In the genomic region with DNA sequence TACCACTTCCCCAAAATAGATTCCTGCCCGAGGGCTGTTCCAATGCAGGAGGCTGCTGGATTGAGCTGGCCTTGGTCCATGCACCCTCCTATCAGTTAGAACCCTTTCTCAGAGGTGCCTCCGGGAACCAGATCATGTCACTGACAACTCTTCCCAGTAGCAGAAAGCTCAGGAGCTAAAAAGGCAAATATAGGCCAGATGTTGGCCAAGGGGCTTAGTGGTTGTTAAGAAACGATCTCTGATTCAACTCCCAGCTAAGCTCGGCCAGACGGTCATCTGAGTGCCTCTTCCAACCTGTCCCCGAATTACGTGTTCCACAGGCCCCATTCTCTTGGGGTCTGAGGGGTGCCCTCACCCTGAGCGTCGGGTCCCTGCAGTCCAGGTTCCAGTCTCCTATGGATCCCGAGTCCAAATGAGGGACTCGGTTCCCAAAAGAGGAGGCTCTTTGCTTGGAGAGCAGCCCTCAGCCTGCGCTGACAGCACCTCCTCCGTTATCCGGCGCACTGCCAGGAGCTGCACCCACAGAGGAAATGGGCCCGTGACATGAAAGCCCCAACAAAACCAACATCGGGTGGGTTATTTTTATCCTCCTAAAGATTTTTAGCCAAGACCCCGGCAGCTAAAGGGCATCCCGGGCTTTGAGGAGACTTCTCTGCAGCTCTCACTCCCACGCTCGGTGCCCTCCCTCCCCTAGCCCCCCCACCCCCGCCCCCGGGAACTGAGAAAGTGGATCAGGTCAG, we compare ENCODE assay signal across 7 cellular contexts.
A peak's percentile ranks its signal among the peaks of the same experiment; 100 is the strongest.
DNase-seq lines count a peak whose midpoint lies in the region; ATAC-seq and TF ChIP-seq lines count a peak whose summit lies in the region.

No MANE protein-coding gene starts in this region.

- no peak for TF ChIP-seq CTCF in WTC11 (IDR thresholded peaks at IDR 0.05)

- CTCF ChIA-PET in WTC11 (lab: Charles Lee): interaction anchor here (1.0 kb wide), 1 partner anchor 12 kb away, joined by 3 read pairs; no protein-coding TSS in a partner anchor

- no peak overlapping the region for H3K4me3 Mint-ChIP-seq in WTC11
- peak overlapping the region; percentile 68 to 84 for H3K4me3 Mint-ChIP-seq in effector memory CD8-positive, alpha-beta T cell

- POLR2A ChIA-PET in WTC11 (lab: Charles Lee): no interaction called here

- H3K36me3 Mint-ChIP-seq in WTC11: no peaks in the 10 kb centered on the region
- H3K36me3 Mint-ChIP-seq in effector memory CD8-positive, alpha-beta T cell (ENCODE audit: insufficient read depth): peaks cover 9% of the 10 kb centered on the region

- ATAC-seq in HG02678 (IDR thresholded peaks at IDR 0.05; ENCODE audit: unreplicated experiment) (peak; percentile 38), WTC11 (no peak), HG03442 (IDR thresholded peaks at IDR 0.05; ENCODE audit: unreplicated experiment) (no peak)
- ATAC-seq in effector memory CD8-positive, alpha-beta T cell (replicated peaks): peak; percentile 74

- H3K4me1 Mint-ChIP-seq in WTC11: peaks cover 69% of the 10 kb centered on the region
- peaks cover 30 to 35% of the 10 kb centered on the region in 2 donors for H3K4me1 Mint-ChIP-seq in effector memory CD8-positive, alpha-beta T cell (ENCODE audit: low read depth in 2 of 2)

- no peaks in the 10 kb centered on the region for H3K27me3 Mint-ChIP-seq in WTC11 (ENCODE audit: low read depth)
- H3K27me3 Mint-ChIP-seq in effector memory CD8-positive, alpha-beta T cell: no peaks in the 10 kb centered on the region

- DNase-seq in WTC11 (ENCODE audit: low spot score) (no peak), NCI-H146 treated with DMSO at 0.1 percent for 48 hours (lab: John Stamatoyannopoulos, UW; ENCODE audit: unreplicated experiment) (no peak)
- DNase-seq in effector memory CD8-positive, alpha-beta T cell: peak; percentile 53 to 58 (median 57)
- peak; percentile 45 for DNase-seq in stimulated activated CD4-positive, alpha-beta T cell treated with anti-CD3 and anti-CD28 coated beads, Interleukin-4, amount 100 ng/mL, for 24 hours
- no peak for DNase-seq in activated CD4-positive, CD25-positive, alpha-beta regulatory T cell (lab: John Stamatoyannopoulos, UW)

- H3K9me3 Mint-ChIP-seq in WTC11: no peaks in the 10 kb centered on the region
- no peaks in the 10 kb centered on the region for H3K9me3 Mint-ChIP-seq in effector memory CD8-positive, alpha-beta T cell

- peak overlapping the region; percentile 68 for H3K27ac Mint-ChIP-seq in WTC11
- H3K27ac Mint-ChIP-seq in effector memory CD8-positive, alpha-beta T cell: peak overlapping the region in 1 of 2 donors; percentile 79

TF ChIP-seq in WTC11, 78 proteins besides CTCF, POLR2A, EP300 and RAD21 (continues in another document):
- TF ChIP-seq NFATC4 (CRISPR knock-in tag; IDR thresholded peaks at IDR 0.05) (no peak), ZNF219 (CRISPR knock-in tag; IDR thresholded peaks at IDR 0.05; ENCODE audit: borderline replicate concordance) (no peak), RELA (CRISPR knock-in tag; IDR thresholded peaks at IDR 0.05; ENCODE audit: borderline replicate concordance) (no peak), ELF4 (CRISPR knock-in tag; IDR thresholded peaks at IDR 0.05; ENCODE audit: low read depth) (no peak), EMX1 (CRISPR knock-in tag; IDR thresholded peaks at IDR 0.05) (no peak), ZBTB21 (CRISPR knock-in tag; IDR thresholded peaks at IDR 0.05; ENCODE audit: borderline replicate concordance) (no peak)
- TF ChIP-seq, protein P1, sequence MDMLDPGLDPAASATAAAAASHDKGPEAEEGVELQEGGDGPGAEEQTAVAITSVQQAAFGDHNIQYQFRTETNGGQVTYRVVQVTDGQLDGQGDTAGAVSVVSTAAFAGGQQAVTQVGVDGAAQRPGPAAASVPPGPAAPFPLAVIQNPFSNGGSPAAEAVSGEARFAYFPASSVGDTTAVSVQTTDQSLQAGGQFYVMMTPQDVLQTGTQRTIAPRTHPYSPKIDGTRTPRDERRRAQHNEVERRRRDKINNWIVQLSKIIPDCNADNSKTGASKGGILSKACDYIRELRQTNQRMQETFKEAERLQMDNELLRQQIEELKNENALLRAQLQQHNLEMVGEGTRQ (CRISPR knock-in tag; IDR thresholded peaks at IDR 0.05): no peak
- TF ChIP-seq, protein P2, sequence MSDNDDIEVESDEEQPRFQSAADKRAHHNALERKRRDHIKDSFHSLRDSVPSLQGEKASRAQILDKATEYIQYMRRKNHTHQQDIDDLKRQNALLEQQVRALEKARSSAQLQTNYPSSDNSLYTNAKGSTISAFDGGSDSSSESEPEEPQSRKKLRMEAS (CRISPR knock-in tag; IDR thresholded peaks at IDR 0.05): no peak
- TF ChIP-seq, protein P3, sequence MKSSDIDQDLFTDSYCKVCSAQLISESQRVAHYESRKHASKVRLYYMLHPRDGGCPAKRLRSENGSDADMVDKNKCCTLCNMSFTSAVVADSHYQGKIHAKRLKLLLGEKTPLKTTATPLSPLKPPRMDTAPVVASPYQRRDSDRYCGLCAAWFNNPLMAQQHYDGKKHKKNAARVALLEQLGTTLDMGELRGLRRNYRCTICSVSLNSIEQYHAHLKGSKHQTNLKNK (CRISPR knock-in tag; IDR thresholded peaks at IDR 0.05): no peak
- TF ChIP-seq, protein P4, sequence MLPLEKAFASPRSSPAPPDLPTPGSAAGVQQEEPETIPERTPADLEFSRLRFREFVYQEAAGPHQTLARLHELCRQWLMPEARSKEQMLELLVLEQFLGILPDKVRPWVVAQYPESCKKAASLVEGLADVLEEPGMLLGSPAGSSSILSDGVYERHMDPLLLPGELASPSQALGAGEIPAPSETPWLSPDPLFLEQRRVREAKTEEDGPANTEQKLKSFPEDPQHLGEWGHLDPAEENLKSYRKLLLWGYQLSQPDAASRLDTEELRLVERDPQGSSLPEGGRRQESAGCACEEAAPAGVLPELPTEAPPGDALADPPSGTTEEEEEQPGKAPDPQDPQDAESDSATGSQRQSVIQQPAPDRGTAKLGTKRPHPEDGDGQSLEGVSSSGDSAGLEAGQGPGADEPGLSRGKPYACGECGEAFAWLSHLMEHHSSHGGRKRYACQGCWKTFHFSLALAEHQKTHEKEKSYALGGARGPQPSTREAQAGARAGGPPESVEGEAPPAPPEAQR (CRISPR knock-in tag; IDR thresholded peaks at IDR 0.05): no peak
- TF ChIP-seq, protein P5, sequence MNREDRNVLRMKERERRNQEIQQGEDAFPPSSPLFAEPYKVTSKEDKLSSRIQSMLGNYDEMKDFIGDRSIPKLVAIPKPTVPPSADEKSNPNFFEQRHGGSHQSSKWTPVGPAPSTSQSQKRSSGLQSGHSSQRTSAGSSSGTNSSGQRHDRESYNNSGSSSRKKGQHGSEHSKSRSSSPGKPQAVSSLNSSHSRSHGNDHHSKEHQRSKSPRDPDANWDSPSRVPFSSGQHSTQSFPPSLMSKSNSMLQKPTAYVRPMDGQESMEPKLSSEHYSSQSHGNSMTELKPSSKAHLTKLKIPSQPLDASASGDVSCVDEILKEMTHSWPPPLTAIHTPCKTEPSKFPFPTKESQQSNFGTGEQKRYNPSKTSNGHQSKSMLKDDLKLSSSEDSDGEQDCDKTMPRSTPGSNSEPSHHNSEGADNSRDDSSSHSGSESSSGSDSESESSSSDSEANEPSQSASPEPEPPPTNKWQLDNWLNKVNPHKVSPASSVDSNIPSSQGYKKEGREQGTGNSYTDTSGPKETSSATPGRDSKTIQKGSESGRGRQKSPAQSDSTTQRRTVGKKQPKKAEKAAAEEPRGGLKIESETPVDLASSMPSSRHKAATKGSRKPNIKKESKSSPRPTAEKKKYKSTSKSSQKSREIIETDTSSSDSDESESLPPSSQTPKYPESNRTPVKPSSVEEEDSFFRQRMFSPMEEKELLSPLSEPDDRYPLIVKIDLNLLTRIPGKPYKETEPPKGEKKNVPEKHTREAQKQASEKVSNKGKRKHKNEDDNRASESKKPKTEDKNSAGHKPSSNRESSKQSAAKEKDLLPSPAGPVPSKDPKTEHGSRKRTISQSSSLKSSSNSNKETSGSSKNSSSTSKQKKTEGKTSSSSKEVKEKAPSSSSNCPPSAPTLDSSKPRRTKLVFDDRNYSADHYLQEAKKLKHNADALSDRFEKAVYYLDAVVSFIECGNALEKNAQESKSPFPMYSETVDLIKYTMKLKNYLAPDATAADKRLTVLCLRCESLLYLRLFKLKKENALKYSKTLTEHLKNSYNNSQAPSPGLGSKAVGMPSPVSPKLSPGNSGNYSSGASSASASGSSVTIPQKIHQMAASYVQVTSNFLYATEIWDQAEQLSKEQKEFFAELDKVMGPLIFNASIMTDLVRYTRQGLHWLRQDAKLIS (CRISPR knock-in tag; IDR thresholded peaks at IDR 0.05; ENCODE audit: borderline replicate concordance): no peak
- TF ChIP-seq, protein P6, sequence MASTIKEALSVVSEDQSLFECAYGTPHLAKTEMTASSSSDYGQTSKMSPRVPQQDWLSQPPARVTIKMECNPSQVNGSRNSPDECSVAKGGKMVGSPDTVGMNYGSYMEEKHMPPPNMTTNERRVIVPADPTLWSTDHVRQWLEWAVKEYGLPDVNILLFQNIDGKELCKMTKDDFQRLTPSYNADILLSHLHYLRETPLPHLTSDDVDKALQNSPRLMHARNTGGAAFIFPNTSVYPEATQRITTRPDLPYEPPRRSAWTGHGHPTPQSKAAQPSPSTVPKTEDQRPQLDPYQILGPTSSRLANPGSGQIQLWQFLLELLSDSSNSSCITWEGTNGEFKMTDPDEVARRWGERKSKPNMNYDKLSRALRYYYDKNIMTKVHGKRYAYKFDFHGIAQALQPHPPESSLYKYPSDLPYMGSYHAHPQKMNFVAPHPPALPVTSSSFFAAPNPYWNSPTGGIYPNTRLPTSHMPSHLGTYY (CRISPR knock-in tag; IDR thresholded peaks at IDR 0.05): no peak
- TF ChIP-seq, protein P7, sequence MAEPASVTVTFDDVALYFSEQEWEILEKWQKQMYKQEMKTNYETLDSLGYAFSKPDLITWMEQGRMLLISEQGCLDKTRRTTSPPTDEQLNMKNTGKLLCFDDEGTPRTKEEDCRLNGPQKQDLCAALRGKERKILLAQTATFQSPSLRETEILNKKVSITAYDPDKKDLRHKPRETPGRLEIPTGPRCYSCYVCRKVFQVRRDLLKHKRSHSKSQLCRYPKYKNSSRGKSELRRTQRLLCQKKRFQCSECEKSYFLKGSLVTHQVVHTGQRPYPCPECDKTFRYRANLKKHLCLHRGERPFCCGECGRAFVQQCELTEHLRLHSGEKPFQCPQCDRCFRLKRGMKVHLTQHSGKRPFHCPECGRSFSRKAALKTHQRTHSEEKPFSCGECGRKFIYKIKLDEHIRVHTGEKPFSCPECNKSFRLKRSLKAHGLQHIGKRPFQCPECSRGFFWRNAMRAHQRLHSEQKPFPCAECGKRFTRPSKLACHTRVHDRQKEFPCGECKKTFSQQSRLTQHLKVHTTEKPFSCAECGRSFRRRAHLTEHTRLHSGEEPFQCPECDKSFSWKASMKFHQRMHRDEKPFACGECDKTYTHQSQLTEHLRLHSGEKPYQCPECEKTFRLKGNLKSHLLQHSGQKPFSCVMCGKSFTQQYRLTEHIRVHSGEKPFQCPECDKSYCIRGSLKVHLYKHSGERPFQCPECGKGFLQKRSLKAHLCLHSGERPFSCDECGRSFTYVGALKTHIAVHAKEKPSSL (CRISPR knock-in tag; conservative IDR thresholded peaks at IDR 0.05): no peak

Comparison
In these comparisons a context has a peak if more than half of its experiments do, and no peak if none do; other contexts are left out.
1. ATAC-seq: peak in HG02678 (single experiment) and effector memory CD8-positive, alpha-beta T cell (single experiment); none in WTC11 (single experiment) and HG03442 (single experiment).
2. DNase-seq: peak in effector memory CD8-positive, alpha-beta T cell (3 of 3) and stimulated activated CD4-positive, alpha-beta T cell treated with anti-CD3 and anti-CD28 coated beads, Interleukin-4, amount 100 ng/mL, for 24 hours (single experiment); none in WTC11 (single experiment), activated CD4-positive, CD25-positive, alpha-beta regulatory T cell (0 of 4) and NCI-H146 treated with DMSO at 0.1 percent for 48 hours (single experiment).